In genomic region chr1:55381983-55382382, GRCh38 we compare ENCODE assay signal across 27 cellular contexts.
"Had no signal": no experiment of that assay in that cellular context is flagged by ENCODE, and none has a peak within 500 bp of the region (broad histone marks: within the 10 kb centered on the region; RNA-seq: fewer than 3 reads in every experiment).

No MANE protein-coding gene starts in this region.

- H3K9me3 ChIP-seq: ovary, psoas muscle, right lobe of liver, sigmoid colon, stomach, thoracic aorta, tibial artery, transverse colon, upper lobe of left lung, vagina had no signal

- DNase-seq: natural killer cell; occipital lobe; posterior cingulate gyrus; psoas muscle; right lobe of liver; small intestine; stimulated activated CD4-positive, alpha-beta T cell treated with anti-CD3 and anti-CD28 coated beads, Interleukin-15, amount 100 ng/mL, for 24 hours; stimulated activated CD4-positive, alpha-beta T cell treated with anti-CD3 and anti-CD28 coated beads, Interleukin-2, amount 100 ng/mL, for 24 hours; stimulated activated CD4-positive, alpha-beta T cell treated with anti-CD3 and anti-CD28 coated beads, Interleukin-2, amount 100 ng/mL, for 48 hours; stimulated activated CD4-positive, alpha-beta T cell treated with anti-CD3 and anti-CD28 coated beads, Interleukin-4, amount 100 ng/mL, for 24 hours; stimulated activated naive B cell treated with anti-CD40 and anti-IgM and Interleukin-4, amounts not matched to agents 10 μg/mL and 1 μg/mL and 100 μg/mL, for 72 hours; stimulated activated naive CD4-positive, alpha-beta T cell treated with Interleukin-2 at 50 U/mL for 16 hours; stomach; tibial artery; transverse colon had no signal

- H3K4me1 Mint-ChIP-seq: neural progenitor cell had no signal

- ATAC-seq: natural killer cell; psoas muscle; right lobe of liver; stimulated activated effector memory CD8-positive, alpha-beta T cell treated with anti-CD3 and anti-CD28 coated beads, Interleukin-12 subunit alpha, Interleukin-12 subunit beta, amount 100 ng/mL, for 72 hours; stimulated activated naive B cell treated with anti-CD40 and anti-IgM and Interleukin-4, amounts not matched to agents 10 μg/mL and 1 μg/mL and 100 μg/mL, for 72 hours had no signal

- H3K27ac ChIP-seq: neural progenitor cell, ovary, parathyroid adenoma, psoas muscle, right lobe of liver, thoracic aorta, tibial artery, upper lobe of left lung, vagina had no signal

- H3K36me3 Mint-ChIP-seq: natural killer cell; neural progenitor cell; stimulated activated effector memory CD8-positive, alpha-beta T cell treated with anti-CD3 and anti-CD28 coated beads, Interleukin-12 subunit alpha, Interleukin-12 subunit beta, amount 100 ng/mL, for 72 hours; stimulated activated naive B cell treated with anti-CD40 and anti-IgM and Interleukin-4, amounts not matched to agents 10 μg/mL and 1 μg/mL and 100 μg/mL, for 72 hours had no signal

- H3K4me1 ChIP-seq: neural progenitor cell, parathyroid adenoma, psoas muscle, right lobe of liver, transverse colon, vagina had no signal

- H3K4me2 ChIP-seq: neural progenitor cell had no signal

- FAIRE-seq: small intestine, urothelium cell line had no signal

- H3K4me3 ChIP-seq: neural progenitor cell, ovary, psoas muscle, right lobe of liver, sigmoid colon, stomach, thoracic aorta, tibial artery, transverse colon, upper lobe of left lung, vagina had no signal

- H3K79me2 ChIP-seq: parathyroid adenoma had no signal

- H3K27me3 ChIP-seq: neural progenitor cell, ovary, right lobe of liver, sigmoid colon, stomach, tibial artery, transverse colon, upper lobe of left lung, vagina had no signal

- H3K27ac Mint-ChIP-seq: natural killer cell; neural progenitor cell; progenitor cell of endocrine pancreas; stimulated activated effector memory CD8-positive, alpha-beta T cell treated with anti-CD3 and anti-CD28 coated beads, Interleukin-12 subunit alpha, Interleukin-12 subunit beta, amount 100 ng/mL, for 72 hours; stimulated activated naive B cell treated with anti-CD40 and anti-IgM and Interleukin-4, amounts not matched to agents 10 μg/mL and 1 μg/mL and 100 μg/mL, for 72 hours; stimulated activated naive CD8-positive, alpha-beta T cell treated with anti-CD3 and anti-CD28 coated beads, Interleukin-15, Interleukin-2, amounts not matched to agents 100 ng/mL and 50 ng/mL, for 24 hours had no signal

- H3K9ac ChIP-seq: neural progenitor cell, parathyroid adenoma had no signal

- H3K36me3 ChIP-seq: neural progenitor cell, ovary, right lobe of liver, sigmoid colon, stomach, thoracic aorta, tibial artery, transverse colon, upper lobe of left lung, vagina had no signal

- H3K4me3 Mint-ChIP-seq: natural killer cell; nephron; neural progenitor cell; stimulated activated effector memory CD8-positive, alpha-beta T cell treated with anti-CD3 and anti-CD28 coated beads, Interleukin-12 subunit alpha, Interleukin-12 subunit beta, amount 100 ng/mL, for 72 hours; stimulated activated naive B cell treated with anti-CD40 and anti-IgM and Interleukin-4, amounts not matched to agents 10 μg/mL and 1 μg/mL and 100 μg/mL, for 72 hours; stimulated activated naive CD8-positive, alpha-beta T cell treated with anti-CD3 and anti-CD28 coated beads, Interleukin-15, Interleukin-2, amounts not matched to agents 100 ng/mL and 50 ng/mL, for 24 hours had no signal

- H2AFZ ChIP-seq: neural progenitor cell, parathyroid adenoma had no signal

- H3K9me3 Mint-ChIP-seq: natural killer cell; neural progenitor cell; stimulated activated naive B cell treated with anti-CD40 and anti-IgM and Interleukin-4, amounts not matched to agents 10 μg/mL and 1 μg/mL and 100 μg/mL, for 72 hours; stimulated activated naive CD8-positive, alpha-beta T cell treated with anti-CD3 and anti-CD28 coated beads, Interleukin-15, Interleukin-2, amounts not matched to agents 100 ng/mL and 50 ng/mL, for 24 hours had no signal
